Comparison of ENCODE assay signal across 8 cellular contexts in genomic region chr5:96601811-96602244, GRCh38.
DNase-seq lines count a peak whose midpoint lies in the region; ATAC-seq and TF ChIP-seq lines count a peak whose summit lies in the region.

No MANE protein-coding gene starts in this region.

- CTCF ChIA-PET in activated CD8-positive, alpha-beta memory T cell treated with anti-CD3 and anti-CD28 coated beads, Interleukin-2, amount 10 ng/mL, durations not matched to agents 7 days and 5 days (lab: Charles Lee): interaction anchor here (0.7 to 5.8 kb wide), 16 partner anchors 10 to 743 kb away, joined by 3 to 49 read pairs (median 6); no protein-coding TSS in a partner anchor

- H3K4me3 Mint-ChIP-seq in activated CD8-positive, alpha-beta memory T cell treated with anti-CD3 and anti-CD28 coated beads, Interleukin-2, amount 10 ng/mL, durations not matched to agents 7 days and 5 days: no peak overlapping the region
- no peak overlapping the region for H3K4me3 Mint-ChIP-seq in natural killer cell treated with Interleukin-12 subunit alpha and Interleukin-12 subunit beta and Interleukin-15 and Interleukin-18, amount 100 ng/mL, for 72 hours

- TF ChIP-seq POLR2A in uterus (IDR thresholded peaks at IDR 0.05): no peak

- peaks cover 28% of the 10 kb centered on the region for H3K27me3 Mint-ChIP-seq in activated CD8-positive, alpha-beta memory T cell treated with anti-CD3 and anti-CD28 coated beads, Interleukin-2, amount 10 ng/mL, durations not matched to agents 7 days and 5 days
- peaks cover 9 to 10% of the 10 kb centered on the region in 2 donors for H3K27me3 Mint-ChIP-seq in natural killer cell treated with Interleukin-12 subunit alpha and Interleukin-12 subunit beta and Interleukin-15 and Interleukin-18, amount 100 ng/mL, for 72 hours

- peak; percentile 64 for ATAC-seq in GM19372 (IDR thresholded peaks at IDR 0.05; ENCODE audit: low read depth, unreplicated experiment)
- peak; percentile 84 for ATAC-seq in HG03565 (IDR thresholded peaks at IDR 0.05; ENCODE audit: unreplicated experiment)
- ATAC-seq in activated CD8-positive, alpha-beta memory T cell treated with anti-CD3 and anti-CD28 coated beads, Interleukin-2, amount 10 ng/mL, durations not matched to agents 7 days and 5 days: peak; percentile 76
- ATAC-seq in esophagus mucosa: peak; percentile 74
- peak; percentile 71 to 74 for ATAC-seq in natural killer cell treated with Interleukin-12 subunit alpha and Interleukin-12 subunit beta and Interleukin-15 and Interleukin-18, amount 100 ng/mL, for 72 hours

- H3K27me3 ChIP-seq in uterus: no peaks in the 10 kb centered on the region

- H3K27ac ChIP-seq in uterus: no peak overlapping the region

- H3K9me3 ChIP-seq in uterus: no peaks in the 10 kb centered on the region

- DNase-seq in COR-L47 (lab: John Stamatoyannopoulos, UW) (peak; percentile 69), NCI-H82 (lab: John Stamatoyannopoulos, UW) (peak; percentile 80), uterus (peak; percentile 20 to 49)
- DNase-seq in activated CD8-positive, alpha-beta memory T cell treated with anti-CD3 and anti-CD28 coated beads, Interleukin-2, amount 10 ng/mL, durations not matched to agents 7 days and 5 days: peak; percentile 64
- peak; percentile 71 for DNase-seq in natural killer cell treated with Interleukin-12 subunit alpha and Interleukin-12 subunit beta and Interleukin-15 and Interleukin-18, amount 100 ng/mL, for 72 hours (ENCODE audit: low spot score)

- no peaks in the 10 kb centered on the region for H3K9me3 Mint-ChIP-seq in activated CD8-positive, alpha-beta memory T cell treated with anti-CD3 and anti-CD28 coated beads, Interleukin-2, amount 10 ng/mL, durations not matched to agents 7 days and 5 days (ENCODE audit: low read depth)
- H3K9me3 Mint-ChIP-seq in natural killer cell treated with Interleukin-12 subunit alpha and Interleukin-12 subunit beta and Interleukin-15 and Interleukin-18, amount 100 ng/mL, for 72 hours: no peaks in the 10 kb centered on the region

- no peaks in the 10 kb centered on the region for H3K36me3 ChIP-seq in uterus

- peak; percentile 64 to 78 (median 68) for TF ChIP-seq CTCF in uterus (IDR thresholded peaks at IDR 0.05)

- H3K36me3 Mint-ChIP-seq in activated CD8-positive, alpha-beta memory T cell treated with anti-CD3 and anti-CD28 coated beads, Interleukin-2, amount 10 ng/mL, durations not matched to agents 7 days and 5 days: no peaks in the 10 kb centered on the region
- H3K36me3 Mint-ChIP-seq in natural killer cell treated with Interleukin-12 subunit alpha and Interleukin-12 subunit beta and Interleukin-15 and Interleukin-18, amount 100 ng/mL, for 72 hours: no peaks in the 10 kb centered on the region

- H3K27ac Mint-ChIP-seq in activated CD8-positive, alpha-beta memory T cell treated with anti-CD3 and anti-CD28 coated beads, Interleukin-2, amount 10 ng/mL, durations not matched to agents 7 days and 5 days: no peak overlapping the region
- H3K27ac Mint-ChIP-seq in natural killer cell treated with Interleukin-12 subunit alpha and Interleukin-12 subunit beta and Interleukin-15 and Interleukin-18, amount 100 ng/mL, for 72 hours: no peak overlapping the region

- no peaks in the 10 kb centered on the region for H3K4me1 ChIP-seq in uterus

- peaks cover 2% of the 10 kb centered on the region for H3K4me1 Mint-ChIP-seq in activated CD8-positive, alpha-beta memory T cell treated with anti-CD3 and anti-CD28 coated beads, Interleukin-2, amount 10 ng/mL, durations not matched to agents 7 days and 5 days
- no peaks in the 10 kb centered on the region for H3K4me1 Mint-ChIP-seq in natural killer cell treated with Interleukin-12 subunit alpha and Interleukin-12 subunit beta and Interleukin-15 and Interleukin-18, amount 100 ng/mL, for 72 hours (ENCODE audit: low read depth in 2 of 2)

- intact Hi-C loops in uterus (cut with DNase I; ENCODE audit: low total_unique reads): no loop called here

- no peak overlapping the region for H3K4me3 ChIP-seq in uterus
